In genomic region chr12:78421011-78421410, GRCh38 we compare ENCODE assay signal across 20 cellular contexts.
DNase-seq lines count a peak whose midpoint lies in the region; ATAC-seq, FAIRE-seq and TF ChIP-seq lines count a peak whose summit lies in the region.
"Had no signal": no experiment of that assay in that cellular context is flagged by ENCODE, and none has a peak within 500 bp of the region (broad histone marks: within the 10 kb centered on the region; RNA-seq: fewer than 3 reads in every experiment).

No MANE protein-coding gene starts in this region.

- TF ChIP-seq EP300 in HepG2 (IDR thresholded peaks at IDR 0.05; ENCODE audit: low read depth in 2 of 2, low read length in 2 of 2) (no peak), HepG2 (CRISPR knock-in tag; IDR thresholded peaks at IDR 0.05; ENCODE audit: borderline replicate concordance) (no peak)

- intact Hi-C loops in HepG2 (cut with micrococcal nuclease; ENCODE audit: unreplicated experiment) = no loop called here
- intact Hi-C loops in right lobe of liver (cut with DNase I) = no loop called here
- intact Hi-C loops in pancreas (cut with DNase I) = no loop called here

- H3K79me2 ChIP-seq in HepG2 (ENCODE audit: insufficient read depth, low read length) (no peaks in the 10 kb centered on the region), fibroblast of lung (ENCODE audit: control insufficient read depth, insufficient read depth, low read length) (no peaks in the 10 kb centered on the region), smooth muscle cell (ENCODE audit: low read depth) (no peaks in the 10 kb centered on the region), neural progenitor cell (ENCODE audit: low read depth) (no peaks in the 10 kb centered on the region)

- H3K9ac ChIP-seq in HepG2 (ENCODE audit: insufficient read depth, low read depth, low read length) (no peak overlapping the region), SK-N-MC (ENCODE audit: insufficient read length) (no peak overlapping the region), fibroblast of lung (ENCODE audit: insufficient read depth, low read length) (no peak overlapping the region), smooth muscle cell (ENCODE audit: low read depth) (no peak overlapping the region), neural progenitor cell (no peak overlapping the region)

- TF ChIP-seq POLR2A in HepG2 (IDR thresholded peaks at IDR 0.05; ENCODE audit: insufficient read depth in 1 of 2, low read depth in 2 of 2, low read length in 2 of 2) (no peak), right lobe of liver (IDR thresholded peaks at IDR 0.05) (no peak)

- no peaks in the 10 kb centered on the region for H3K9me3 ChIP-seq in HepG2 (ENCODE audit: low read length)
- no peaks in the 10 kb centered on the region for H3K9me3 ChIP-seq in right lobe of liver
- H3K9me3 ChIP-seq in SK-N-MC (ENCODE audit: low read depth, low read length) = no peaks in the 10 kb centered on the region
- no peaks in the 10 kb centered on the region for H3K9me3 ChIP-seq in fibroblast of lung (ENCODE audit: control insufficient read depth, insufficient read depth, low read depth, low read length)
- no peaks in the 10 kb centered on the region for H3K9me3 ChIP-seq in smooth muscle cell (replicated peaks; ENCODE audit: low read depth)
- no peaks in the 10 kb centered on the region for H3K9me3 ChIP-seq in pancreas
- no peaks in the 10 kb centered on the region for H3K9me3 ChIP-seq in neural progenitor cell (ENCODE audit: low read depth)

- H3K36me3 ChIP-seq in HepG2 (replicated peaks in 1 of 2; ENCODE audit: control insufficient read depth in 1 of 2, insufficient read depth in 2 of 2, low read length in 2 of 2) (no peaks in the 10 kb centered on the region), right lobe of liver (no peaks in the 10 kb centered on the region), SK-N-MC (ENCODE audit: insufficient read depth, low read length) (no peaks in the 10 kb centered on the region), fibroblast of lung (ENCODE audit: control insufficient read depth, insufficient read depth, low read length) (no peaks in the 10 kb centered on the region), smooth muscle cell (ENCODE audit: low read depth) (no peaks in the 10 kb centered on the region), pancreas (no peaks in the 10 kb centered on the region), neural progenitor cell (no peaks in the 10 kb centered on the region)

- no peak overlapping the region for H3K27ac Mint-ChIP-seq in neural progenitor cell
- H3K27ac Mint-ChIP-seq: HFFc6 had no signal

- H3K27me3 ChIP-seq in HepG2 (ENCODE audit: control insufficient read depth in 1 of 2, insufficient read depth in 2 of 2, low read length in 2 of 2) (no peaks in the 10 kb centered on the region), right lobe of liver (no peaks in the 10 kb centered on the region), fibroblast of lung (ENCODE audit: control insufficient read depth, insufficient read depth, low read length) (no peaks in the 10 kb centered on the region), smooth muscle cell (ENCODE audit: low read depth) (no peaks in the 10 kb centered on the region), pancreas (no peaks in the 10 kb centered on the region), neural progenitor cell (no peaks in the 10 kb centered on the region)

- H4K20me1 ChIP-seq in HepG2 (ENCODE audit: insufficient read depth, low read length) (no peaks in the 10 kb centered on the region), fibroblast of lung (ENCODE audit: control insufficient read depth, extremely low read depth, insufficient read depth, low read length) (no peaks in the 10 kb centered on the region), smooth muscle cell (ENCODE audit: low read depth) (no peaks in the 10 kb centered on the region), neural progenitor cell (ENCODE audit: low read depth) (no peaks in the 10 kb centered on the region)

- H3K36me3 Mint-ChIP-seq in neural progenitor cell = no peaks in the 10 kb centered on the region

- H3K27ac ChIP-seq in HepG2 (ENCODE audit: extremely low read length, insufficient read depth, low read length) (no peak overlapping the region), right lobe of liver (no peak overlapping the region), SK-N-MC (peak overlapping the region; percentile 44; the same call in 1 of the 2 replicates), fibroblast of lung (ENCODE audit: insufficient read depth, low read length) (no peak overlapping the region), smooth muscle cell (ENCODE audit: low read depth) (no peak overlapping the region), pancreas (no peak overlapping the region), neural progenitor cell (no peak overlapping the region)
- H3K27ac ChIP-seq: 22Rv1 had no signal

- no peaks in the 10 kb centered on the region for H3K4me1 Mint-ChIP-seq in neural progenitor cell

- no peak overlapping the region for H3K4me2 ChIP-seq in HepG2 (ENCODE audit: low read depth, low read length)
- no peak overlapping the region for H3K4me2 ChIP-seq in fibroblast of lung (ENCODE audit: extremely low read depth, insufficient read depth, low read length)
- H3K4me2 ChIP-seq in smooth muscle cell = no peak overlapping the region
- no peak overlapping the region for H3K4me2 ChIP-seq in neural progenitor cell

- no peak for TF ChIP-seq RAD21 in HepG2 (CRISPR knock-in tag; IDR thresholded peaks at IDR 0.05)

- no peaks in the 10 kb centered on the region for H3K27me3 Mint-ChIP-seq in neural progenitor cell (ENCODE audit: insufficient read depth, low read depth)

- no peaks in the 10 kb centered on the region for H3F3A ChIP-seq in smooth muscle cell (ENCODE audit: low read depth)
- H3F3A ChIP-seq in neural progenitor cell (ENCODE audit: low read depth) = no peaks in the 10 kb centered on the region

- DNase-seq in HepG2 (ENCODE audit: low spot score) = no peak
- DNase-seq in right lobe of liver = no peak
- DNase-seq in SK-N-MC (ENCODE audit: low read depth, low spot score) = peak; percentile 14
- peak; percentile 19 to 74 for DNase-seq in fibroblast of lung (ENCODE audit: low read depth in 2 of 2)
- DNase-seq in smooth muscle cell (lab: John Stamatoyannopoulos, UW; ENCODE audit: unreplicated experiment) = no peak
- no peak for DNase-seq in pancreas
- DNase-seq in NCI-H2107 treated with DMSO at 0.1 percent for 48 hours (lab: John Stamatoyannopoulos, UW; ENCODE audit: unreplicated experiment) = no peak
- no peak for DNase-seq in neural progenitor cell (ENCODE audit: low spot score)
- DNase-seq: C1 segment of cervical spinal cord, DMS 273 treated with DMSO at 0.1 percent for 48 hours, GF-D8, HFFc6, Karpas-422, NCI-H1417, NCI-H2171, NCI-H446, NCI-H69, SHP77 had no signal

- POLR2A ChIA-PET in HepG2 (lab: Yijun Ruan, JAX) = no interaction called here

- FAIRE-seq in HepG2 (lab: Jason Lieb, UNC) (no peak), pancreas (lab: Jason Lieb, UNC) (no peak)

- H2AFZ ChIP-seq in HepG2 (ENCODE audit: low read length) = no peak overlapping the region
- no peak overlapping the region for H2AFZ ChIP-seq in fibroblast of lung (ENCODE audit: low read length)
- peak overlapping the region; percentile 32 for H2AFZ ChIP-seq in smooth muscle cell (ENCODE audit: low read depth)
- no peak overlapping the region for H2AFZ ChIP-seq in neural progenitor cell (replicated peaks)

- H3K4me1 ChIP-seq in HepG2 (ENCODE audit: insufficient read depth, low read length) (no peaks in the 10 kb centered on the region), right lobe of liver (no peaks in the 10 kb centered on the region), fibroblast of lung (ENCODE audit: control insufficient read depth, extremely low read depth, insufficient read depth, low read length) (no peaks in the 10 kb centered on the region), smooth muscle cell (ENCODE audit: low read depth) (no peaks in the 10 kb centered on the region), pancreas (no peaks in the 10 kb centered on the region), neural progenitor cell (no peaks in the 10 kb centered on the region)

- CTCF ChIA-PET in HepG2 (lab: Yijun Ruan, JAX; ENCODE audit: low intra/inter-chr PET ratio, low total read pairs) = no interaction called here

- BruUV-seq in HepG2 (replicated peaks; lab: Mats Ljungman, UMichigan) = no TSS peak

- H3K4me3 Mint-ChIP-seq in neural progenitor cell = no peak overlapping the region
- H3K4me3 Mint-ChIP-seq: HFFc6 had no signal

- WGBS in HepG2 (ENCODE audit: low lambda C conversion rate) = 4% methylated on average over 4 of the region's 4 CpGs
- 64% methylated on average over 4 of the region's 4 CpGs for WGBS in right lobe of liver (ENCODE audit: insufficient coverage, low coverage, low lambda C conversion rate, missing lambda C conversion rate)
- 67% methylated on average over 4 of the region's 4 CpGs for WGBS in smooth muscle cell (ENCODE audit: low lambda C conversion rate)
- WGBS in pancreas, 2 donors = 47 to 59% methylated on average over 4 of the region's 4 CpGs

- in situ Hi-C loops in HepG2 (cut with HindIII; ENCODE audit: extremely low pct_ligation_motif_present, low pct_unique_long_range_greater_than_20kb) = no loop called here

- no peak for ATAC-seq in HepG2
- no peak for ATAC-seq in right lobe of liver
- ATAC-seq in pancreas = no peak
- ATAC-seq: SK-N-SH treated with all-trans-retinoic acid at 6 μM for 48 hours had no signal

- H3K4me3 ChIP-seq in HepG2 (replicated peaks in 1 of 3; ENCODE audit: insufficient read depth in 1 of 3, low read depth in 2 of 3, low read length in 3 of 3) = no peak overlapping the region
- no peak overlapping the region for H3K4me3 ChIP-seq in right lobe of liver
- H3K4me3 ChIP-seq in SK-N-MC = no peak overlapping the region
- no peak overlapping the region for H3K4me3 ChIP-seq in fibroblast of lung (replicated peaks in 1 of 4; ENCODE audit: control extremely low read depth in 1 of 4, insufficient read depth in 1 of 4, low read depth in 3 of 4, low read length in 4 of 4)
- no peak overlapping the region for H3K4me3 ChIP-seq in smooth muscle cell
- no peak overlapping the region for H3K4me3 ChIP-seq in pancreas
- no peak overlapping the region for H3K4me3 ChIP-seq in neural progenitor cell

- no peaks in the 10 kb centered on the region for H3K9me3 Mint-ChIP-seq in neural progenitor cell
- H3K9me3 Mint-ChIP-seq: HFFc6 had no signal

- TF ChIP-seq CTCF in HepG2 (CRISPR knock-in tag; IDR thresholded peaks at IDR 0.05) (no peak), right lobe of liver (IDR thresholded peaks at IDR 0.05) (no peak), fibroblast of lung (conservative IDR thresholded peaks at IDR 0.05 in 1 of 2, IDR thresholded peaks at IDR 0.05 in 1 of 2; ENCODE audit: low read depth in 1 of 2, low read length in 2 of 2) (no peak), smooth muscle cell (IDR thresholded peaks at IDR 0.05; ENCODE audit: borderline replicate concordance, insufficient read depth, poor library complexity, severe bottlenecking) (no peak), pancreas (IDR thresholded peaks at IDR 0.05) (no peak), neural progenitor cell (IDR thresholded peaks at IDR 0.05) (no peak)

TF ChIP-seq in HepG2, 621 proteins besides CTCF, POLR2A, EP300 and RAD21:
- TF ChIP-seq ZNF501 (CRISPR knock-in tag; IDR thresholded peaks at IDR 0.05) = no peak
- TF ChIP-seq JUND (CRISPR knock-in tag; IDR thresholded peaks at IDR 0.05) = no peak
- TF ChIP-seq ATF7 (IDR thresholded peaks at IDR 0.05) = 0 out of 2 replicates have a peak, but pooled peaks have one; percentile 11
- no peak for TF ChIP-seq ATF7 (CRISPR knock-in tag; IDR thresholded peaks at IDR 0.05)
- TF ChIP-seq ZBTB1 (CRISPR knock-in tag; IDR thresholded peaks at IDR 0.05; ENCODE audit: borderline replicate concordance) = no peak

Comparison
In these comparisons a context has a peak if more than half of its experiments do, and no peak if none do; other contexts are left out.
1. DNase-seq: peak in SK-N-MC (single experiment) and fibroblast of lung (2 of 2); none in HepG2 (single experiment), right lobe of liver (0 of 3), smooth muscle cell (single experiment), pancreas (0 of 6), NCI-H2107 treated with DMSO at 0.1 percent for 48 hours (single experiment) and neural progenitor cell (single experiment).